Comparison of ENCODE assay signal across 8 cellular contexts in the genomic region with DNA sequence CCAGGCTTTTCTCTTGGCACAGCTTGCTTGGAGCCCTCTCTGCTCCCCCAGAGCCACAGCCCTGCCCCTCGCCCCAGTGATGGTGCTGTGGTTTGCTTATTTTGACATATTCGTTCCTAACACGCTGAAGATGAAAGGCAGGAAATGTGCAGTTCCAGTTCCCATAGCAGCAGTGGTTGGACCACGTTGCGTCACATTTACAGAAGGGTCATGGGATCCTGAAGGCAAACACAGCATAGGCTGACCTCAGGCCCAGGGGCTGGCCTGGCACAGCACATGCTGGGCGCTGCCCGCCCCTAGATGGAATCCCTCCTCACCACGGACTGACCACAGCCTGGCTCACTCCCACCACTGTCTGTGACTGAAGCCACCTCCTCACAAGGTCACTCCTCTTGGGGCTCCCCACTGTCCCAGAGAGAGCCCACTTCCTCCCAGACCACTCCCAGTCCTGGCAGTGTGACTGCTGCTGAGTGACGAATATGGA. TPM values are rescaled to one million over a fixed set of nuclear protein-coding genes. Genes with fewer than 3 reads are reported as not detected.
DNase-seq lines count a peak whose midpoint lies in the region; ATAC-seq and TF ChIP-seq lines count a peak whose summit lies in the region.

No MANE protein-coding gene starts in this region.

- H3K27me3 ChIP-seq in kidney epithelial cell (ENCODE audit: control insufficient read depth, insufficient read depth, low read length): no peaks in the 10 kb centered on the region

- ATAC-seq in HG02610 (IDR thresholded peaks at IDR 0.05; ENCODE audit: unreplicated experiment): peak; percentile 85

- DNase-seq in AG08396 (ENCODE audit: low spot score): peak; percentile 85
- DNase-seq in T follicular helper cell (ENCODE audit: low read depth): peak; percentile 69
- peak; percentile 40 for DNase-seq in activated naive CD8-positive, alpha-beta T cell treated with anti-CD3 and anti-CD28 coated beads, Interleukin-2, amount 50 U/mL, for 16 hours (ENCODE audit: low read depth, low spot score)
- DNase-seq in kidney epithelial cell (ENCODE audit: low read depth): peak; percentile 75
- peak; percentile 46 for DNase-seq in stimulated activated CD8-positive, alpha-beta memory T cell treated with anti-CD3 and anti-CD28 coated beads, Interleukin-12 subunit alpha, Interleukin-12 subunit beta, amount 100 ng/mL, for 4 hours (ENCODE audit: low read depth)
- DNase-seq in NCI-H146 (lab: John Stamatoyannopoulos, UW): no peak
- DNase-seq in NCI-H1092 (lab: John Stamatoyannopoulos, UW): no peak

- no peaks in the 10 kb centered on the region for H3K36me3 ChIP-seq in kidney epithelial cell (ENCODE audit: control insufficient read depth, insufficient read depth, low read length)

- TF ChIP-seq CTCF in kidney epithelial cell (IDR thresholded peaks at IDR 0.05; ENCODE audit: insufficient read depth, low read length, poor library complexity, severe bottlenecking): no peak

- no peak overlapping the region for H3K4me3 ChIP-seq in kidney epithelial cell (ENCODE audit: low read depth, low read length)

RNA-seq across cellular contexts. Expression of a gene that starts 14.2 kb away (rescaled TPM):
- 0.34 TPM in 1 of 2 replicates, not detected in the other for total RNA-seq in kidney epithelial cell

Comparison
In these comparisons a context has a peak if more than half of its experiments do, and no peak if none do; other contexts are left out.
1. DNase-seq: peak in AG08396 (single experiment), T follicular helper cell (single experiment), activated naive CD8-positive, alpha-beta T cell treated with anti-CD3 and anti-CD28 coated beads, Interleukin-2, amount 50 U/mL, for 16 hours (single experiment), kidney epithelial cell (single experiment) and stimulated activated CD8-positive, alpha-beta memory T cell treated with anti-CD3 and anti-CD28 coated beads, Interleukin-12 subunit alpha, Interleukin-12 subunit beta, amount 100 ng/mL, for 4 hours (single experiment); none in NCI-H146 (single experiment) and NCI-H1092 (single experiment).